1 cellular context compared by ENCODE assay signal in genomic region chr6:33078919-33079521, GRCh38.
TF ChIP-seq lines count a peak whose summit lies in the region.

No MANE protein-coding gene starts in this region.

TF ChIP-seq in WTC11, 78 proteins besides CTCF, POLR2A, EP300 and RAD21 (continued from another document):
- no peak for TF ChIP-seq OVOL2 (CRISPR knock-in tag; IDR thresholded peaks at IDR 0.05; ENCODE audit: borderline replicate concordance)
- no peak for TF ChIP-seq EMX1 (CRISPR knock-in tag; IDR thresholded peaks at IDR 0.05)
- TF ChIP-seq ZNF281 (CRISPR knock-in tag; IDR thresholded peaks at IDR 0.05), result no peak
- TF ChIP-seq ESRRA (CRISPR knock-in tag; IDR thresholded peaks at IDR 0.05; ENCODE audit: borderline replicate concordance), result no peak
- TF ChIP-seq FOXJ3 (CRISPR knock-in tag; IDR thresholded peaks at IDR 0.05; ENCODE audit: borderline replicate concordance), result no peak
